Comparison of ENCODE assay signal across 8 cellular contexts in genomic region chr13:71866173-71867091, GRCh38. TPM values are rescaled to one million over a fixed set of nuclear protein-coding genes. Genes with fewer than 3 reads are reported as not detected.
A peak's percentile ranks its signal among the peaks of the same experiment; 100 is the strongest.
DNase-seq lines count a peak whose midpoint lies in the region; ATAC-seq and TF ChIP-seq lines count a peak whose summit lies in the region.

No MANE protein-coding gene starts in this region.

- H3K23ac ChIP-seq in mesendoderm (ENCODE audit: low read length), result peak overlapping the region; percentile 16

- H3K79me2 ChIP-seq in GM23338 (replicated peaks; ENCODE audit: insufficient read depth), result no peaks in the 10 kb centered on the region
- no peaks in the 10 kb centered on the region for H3K79me2 ChIP-seq in mesendoderm (ENCODE audit: control insufficient read depth, insufficient read depth, low read length)

- H3K27me3 Mint-ChIP-seq in CD8-positive, alpha-beta memory T cell, result peaks cover 26 to 52% of the 10 kb centered on the region in 2 donors
- peaks cover 60% of the 10 kb centered on the region for H3K27me3 Mint-ChIP-seq in GM23338 (ENCODE audit: insufficient read depth, low read depth, poor library complexity)

- no peaks in the 10 kb centered on the region for H3K9me3 ChIP-seq in CD8-positive, alpha-beta memory T cell (ENCODE audit: low read length)
- H3K9me3 ChIP-seq in ectodermal cell (ENCODE audit: control insufficient read depth, low read length), result no peaks in the 10 kb centered on the region
- no peaks in the 10 kb centered on the region for H3K9me3 ChIP-seq in upper lobe of right lung

- intact Hi-C loops in upper lobe of right lung (cut with DNase I), result no loop called here

- H3K79me1 ChIP-seq in mesendoderm (ENCODE audit: low read length), result no peaks in the 10 kb centered on the region

- ATAC-seq in GM23338 (no peak; the same call in 1 of the 3 replicates), SK-N-SH treated with all-trans-retinoic acid at 6 μM for 48 hours (peak; percentile 9; the same call in 2 of the 3 replicates), upper lobe of right lung (peak; percentile 46), GM21529 (IDR thresholded peaks at IDR 0.05; ENCODE audit: unreplicated experiment) (no peak)

- peaks cover 0 to 25% (median 4%) of the 10 kb centered on the region in 5 donors for H3K9me3 Mint-ChIP-seq in CD8-positive, alpha-beta memory T cell
- 0 out of 3 replicates have a peak, but pooled peaks cover 2% of the 10 kb centered on the region for H3K9me3 Mint-ChIP-seq in GM23338

- H3K4me3 Mint-ChIP-seq in CD8-positive, alpha-beta memory T cell, result peak overlapping the region in 5 of 7 donors; percentile 18 to 50 (median 41)
- H3K4me3 Mint-ChIP-seq in GM23338, result peak overlapping the region; percentile 96

- peaks cover 8% of the 10 kb centered on the region for H3K27me3 ChIP-seq in CD8-positive, alpha-beta memory T cell (ENCODE audit: insufficient read depth, low read length, poor library complexity, severe bottlenecking)
- peaks cover 94% of the 10 kb centered on the region for H3K27me3 ChIP-seq in GM23338 (ENCODE audit: insufficient read depth)
- H3K27me3 ChIP-seq in ectodermal cell (ENCODE audit: control insufficient read depth, insufficient read depth, low read length, poor library complexity, severe bottlenecking), result peaks cover 39% of the 10 kb centered on the region
- peaks cover 6% of the 10 kb centered on the region for H3K27me3 ChIP-seq in mesendoderm (ENCODE audit: insufficient read depth, low read length, poor library complexity)
- H3K27me3 ChIP-seq in upper lobe of right lung, result peaks cover 12% of the 10 kb centered on the region

- H2BK5ac ChIP-seq in mesendoderm (ENCODE audit: low read length), result no peak overlapping the region

- no peak overlapping the region for H2BK120ac ChIP-seq in mesendoderm (ENCODE audit: low read depth, low read length)

- no peak overlapping the region for H3K27ac ChIP-seq in CD8-positive, alpha-beta memory T cell (ENCODE audit: low read depth, low read length)
- no peak overlapping the region for H3K27ac ChIP-seq in GM23338 (ENCODE audit: low read depth)
- peak overlapping the region; percentile 19 for H3K27ac ChIP-seq in ectodermal cell (ENCODE audit: insufficient read depth, low read depth, low read length, poor library complexity, severe bottlenecking)
- H3K27ac ChIP-seq in mesendoderm (ENCODE audit: low read depth, low read length), result no peak overlapping the region
- H3K27ac ChIP-seq in upper lobe of right lung, result peak overlapping the region; percentile 77

- no peak overlapping the region for H3K27ac Mint-ChIP-seq in CD8-positive, alpha-beta memory T cell
- H3K27ac Mint-ChIP-seq in GM23338, result no peak overlapping the region

- CTCF ChIA-PET in CD8-positive, alpha-beta memory T cell (lab: Charles Lee), result no interaction called here

- H3K56ac ChIP-seq in mesendoderm (ENCODE audit: low read length), result peak overlapping the region; percentile 80

- no peak overlapping the region for H3K18ac ChIP-seq in mesendoderm (ENCODE audit: low read length)

- H3K4me1 ChIP-seq in CD8-positive, alpha-beta memory T cell (ENCODE audit: insufficient read depth, low read length), result no peaks in the 10 kb centered on the region
- H3K4me1 ChIP-seq in GM23338 (ENCODE audit: insufficient read depth) (peaks cover 42% of the 10 kb centered on the region), ectodermal cell (ENCODE audit: control insufficient read depth, insufficient read depth, low read length) (peaks cover 10% of the 10 kb centered on the region), mesendoderm (ENCODE audit: control insufficient read depth, low read depth, low read length) (no peaks in the 10 kb centered on the region), upper lobe of right lung (no peaks in the 10 kb centered on the region)

- H2BK15ac ChIP-seq in mesendoderm (replicated peaks; ENCODE audit: low read depth), result no peak overlapping the region

- no peaks in the 10 kb centered on the region for H4K20me1 ChIP-seq in GM23338 (replicated peaks; ENCODE audit: insufficient read depth)

- H4K8ac ChIP-seq in mesendoderm (ENCODE audit: low read depth, low read length), result no peak overlapping the region

- 1% methylated on average over 80 of the region's 80 CpGs for WGBS in ectodermal cell, 2 experiments
- WGBS in mesendoderm (ENCODE audit: extremely low coverage, insufficient coverage, low lambda C conversion rate), result no CpG with 5 or more reads among the region's 80 CpGs

- H3K4me1 Mint-ChIP-seq in CD8-positive, alpha-beta memory T cell, result peaks cover 5 to 24% (median 16%) of the 10 kb centered on the region in 3 donors
- peaks cover 27% of the 10 kb centered on the region for H3K4me1 Mint-ChIP-seq in GM23338

- H3F3A ChIP-seq in GM23338 (replicated peaks; ENCODE audit: low read depth), result peaks cover 5% of the 10 kb centered on the region; the same call in 1 of the 2 replicates

- no peak overlapping the region for H3K4me3 ChIP-seq in CD8-positive, alpha-beta memory T cell (ENCODE audit: low read length)
- H3K4me3 ChIP-seq in GM23338 (peak overlapping the region; percentile 72), ectodermal cell (ENCODE audit: insufficient read depth, low read depth, low read length) (peak overlapping the region; percentile 87), mesendoderm (ENCODE audit: low read length) (peak overlapping the region; percentile 55), upper lobe of right lung (peak overlapping the region; percentile 70)

- H3K4ac ChIP-seq in mesendoderm (ENCODE audit: low read depth, low read length), result no peak overlapping the region

- no peaks in the 10 kb centered on the region for H3K9me2 ChIP-seq in GM23338 (ENCODE audit: insufficient read depth)

- H2AK5ac ChIP-seq in mesendoderm (ENCODE audit: low read length), result no peak overlapping the region

- POLR2A ChIA-PET in CD8-positive, alpha-beta memory T cell (lab: Charles Lee), result no interaction called here

- H3K4me2 ChIP-seq in GM23338 (peak overlapping the region; percentile 86), mesendoderm (ENCODE audit: low read length) (peak overlapping the region; percentile 96)

- peaks cover 0 to 1% (median 0%) of the 10 kb centered on the region in 3 donors for H3K36me3 Mint-ChIP-seq in CD8-positive, alpha-beta memory T cell
- H3K36me3 Mint-ChIP-seq in GM23338 (ENCODE audit: low read depth), result no peaks in the 10 kb centered on the region

- no peak for DNase-seq in CD8-positive, alpha-beta memory T cell
- DNase-seq in GM23338 (ENCODE audit: low spot score), result peak; percentile 33
- peak; percentile 29 for DNase-seq in mesendoderm
- DNase-seq in upper lobe of right lung, result peak; percentile 71
- DNase-seq in cortex of kidney (lab: John Stamatoyannopoulos, UW), result no peak

- no peak for TF ChIP-seq CTCF in GM23338 (conservative IDR thresholded peaks at IDR 0.05; ENCODE audit: low read depth in 2 of 2)
- no peak for TF ChIP-seq CTCF in upper lobe of right lung (IDR thresholded peaks at IDR 0.05)

- H3K36me3 ChIP-seq in CD8-positive, alpha-beta memory T cell (ENCODE audit: insufficient read depth, low read length), result no peaks in the 10 kb centered on the region
- no peaks in the 10 kb centered on the region for H3K36me3 ChIP-seq in GM23338 (ENCODE audit: insufficient read depth)
- H3K36me3 ChIP-seq in ectodermal cell (ENCODE audit: control insufficient read depth, insufficient read depth, low read length), result no peaks in the 10 kb centered on the region
- no peaks in the 10 kb centered on the region for H3K36me3 ChIP-seq in mesendoderm (ENCODE audit: control insufficient read depth, insufficient read depth, low read length)
- no peaks in the 10 kb centered on the region for H3K36me3 ChIP-seq in upper lobe of right lung

- peak overlapping the region; percentile 88 for H2AFZ ChIP-seq in GM23338

- no peak overlapping the region for H4K5ac ChIP-seq in mesendoderm (ENCODE audit: low read length)

- peak overlapping the region; percentile 64 for H3K9ac ChIP-seq in mesendoderm (ENCODE audit: low read length)

TF ChIP-seq in GM23338, 12 proteins besides CTCF, POLR2A, EP300 and RAD21:
- TF ChIP-seq CREB1 (CRISPR knock-in tag; IDR thresholded peaks at IDR 0.05; ENCODE audit: low read depth) (no peak), EZH2 (IDR thresholded peaks at IDR 0.05; ENCODE audit: low read depth, unreplicated experiment) (peak; percentile 81)

TF ChIP-seq in SK-N-SH treated with all-trans-retinoic acid at 6 μM for 48 hours, 23 proteins besides CTCF, POLR2A, EP300 and RAD21 (continues in another document):
- TF ChIP-seq TCF4 (CRISPR knock-in tag; IDR thresholded peaks at IDR 0.05; ENCODE audit: borderline replicate concordance) (no peak), ZNF8 (CRISPR knock-in tag; IDR thresholded peaks at IDR 0.05) (no peak), CSDC2 (CRISPR knock-in tag; IDR thresholded peaks at IDR 0.05) (no peak), ISL1 (CRISPR knock-in tag; IDR thresholded peaks at IDR 0.05) (no peak), GLIS3 (CRISPR knock-in tag; IDR thresholded peaks at IDR 0.05) (no peak), ESRRG (CRISPR knock-in tag; IDR thresholded peaks at IDR 0.05) (no peak), BACH2 (CRISPR knock-in tag; IDR thresholded peaks at IDR 0.05; ENCODE audit: borderline replicate concordance) (no peak)
- TF ChIP-seq, protein P1, sequence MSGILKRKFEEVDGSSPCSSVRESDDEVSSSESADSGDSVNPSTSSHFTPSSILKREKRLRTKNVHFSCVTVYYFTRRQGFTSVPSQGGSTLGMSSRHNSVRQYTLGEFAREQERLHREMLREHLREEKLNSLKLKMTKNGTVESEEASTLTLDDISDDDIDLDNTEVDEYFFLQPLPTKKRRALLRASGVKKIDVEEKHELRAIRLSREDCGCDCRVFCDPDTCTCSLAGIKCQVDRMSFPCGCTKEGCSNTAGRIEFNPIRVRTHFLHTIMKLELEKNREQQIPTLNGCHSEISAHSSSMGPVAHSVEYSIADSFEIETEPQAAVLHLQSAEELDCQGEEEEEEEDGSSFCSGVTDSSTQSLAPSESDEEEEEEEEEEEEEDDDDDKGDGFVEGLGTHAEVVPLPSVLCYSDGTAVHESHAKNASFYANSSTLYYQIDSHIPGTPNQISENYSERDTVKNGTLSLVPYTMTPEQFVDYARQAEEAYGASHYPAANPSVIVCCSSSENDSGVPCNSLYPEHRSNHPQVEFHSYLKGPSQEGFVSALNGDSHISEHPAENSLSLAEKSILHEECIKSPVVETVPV (CRISPR knock-in tag; IDR thresholded peaks at IDR 0.05), result no peak

RNA-seq across cellular contexts. Expression of gene DACH1, which starts 0.6 kb away (rescaled TPM):
- not detected for total RNA-seq in CD8-positive, alpha-beta memory T cell
- not detected for polyA plus RNA-seq in CD8-positive, alpha-beta memory T cell
- total RNA-seq in GM23338 (2014; rRNA removed; shearing (Covaris generic)), result 0.39 and 0.45 TPM in 2 replicates
- 0.17 and 0.57 TPM in 2 replicates for polyA plus RNA-seq in GM23338 (2016; fragmentation: Nextera tagmentation; extraction: Ambion mirVana)
- 26.9 TPM for polyA plus RNA-seq in ectodermal cell (2013, experiment 1 of 4)
- polyA plus RNA-seq in ectodermal cell (2013, experiment 2 of 4), result 23.2 TPM
- polyA plus RNA-seq in ectodermal cell (2013, experiment 3 of 4), result 25.0 TPM
- 28.9 TPM for polyA plus RNA-seq in ectodermal cell (2013, experiment 4 of 4)
- 0.27 TPM for polyA plus RNA-seq in mesendoderm (2013, experiment 1 of 2)
- 0.31 TPM for polyA plus RNA-seq in mesendoderm (2013, experiment 2 of 2)
- total RNA-seq in upper lobe of right lung, result 11.5 TPM

Comparison
In these comparisons a context has a peak if more than half of its experiments do, and no peak if none do; other contexts are left out.
1. DNase-seq: peak in GM23338 (single experiment), mesendoderm (single experiment) and upper lobe of right lung (single experiment); none in CD8-positive, alpha-beta memory T cell (0 of 5) and cortex of kidney (single experiment).
2. H3K27ac ChIP-seq: peak in ectodermal cell (single experiment) and upper lobe of right lung (single experiment); none in CD8-positive, alpha-beta memory T cell (single experiment), GM23338 (single experiment) and mesendoderm (single experiment).
3. ATAC-seq: peak in SK-N-SH treated with all-trans-retinoic acid at 6 μM for 48 hours (single experiment) and upper lobe of right lung (single experiment); none in GM23338 (single experiment) and GM21529 (single experiment).